18 cellular contexts compared by ENCODE assay signal in the genomic region with DNA sequence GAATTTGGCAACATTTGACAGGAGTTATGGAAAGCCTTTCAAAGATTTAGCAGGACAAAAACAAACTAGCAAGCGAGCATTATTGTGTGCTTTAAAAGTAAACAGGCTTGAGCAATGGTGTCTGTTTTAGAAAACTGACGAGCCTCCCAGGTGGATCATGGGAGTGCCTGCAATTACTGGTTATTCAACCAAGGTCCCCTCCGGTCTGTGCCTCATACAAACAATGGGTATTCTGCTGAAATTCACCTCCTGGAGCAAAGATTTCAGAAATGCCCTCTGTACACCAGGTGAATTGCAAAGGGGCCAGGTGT. TPM values are rescaled to one million over a fixed set of nuclear protein-coding genes. Genes with fewer than 3 reads are reported as not detected.
DNase-seq lines count a peak whose midpoint lies in the region; ATAC-seq, FAIRE-seq and TF ChIP-seq lines count a peak whose summit lies in the region.
"Had no signal": no experiment of that assay in that cellular context is flagged by ENCODE, and none has a peak within 500 bp of the region (broad histone marks: within the 10 kb centered on the region; RNA-seq: fewer than 3 reads in every experiment).

No MANE protein-coding gene starts in this region.

- POLR2A ChIA-PET in HepG2 (lab: Yijun Ruan, JAX) = no interaction called here
- POLR2A ChIA-PET in HEK293T (lab: Yijun Ruan, JAX) = no interaction called here

- no peak for TF ChIP-seq EP300 in HepG2 (IDR thresholded peaks at IDR 0.05; ENCODE audit: low read depth in 2 of 2, low read length in 2 of 2)
- TF ChIP-seq EP300 in HepG2 (CRISPR knock-in tag; IDR thresholded peaks at IDR 0.05; ENCODE audit: borderline replicate concordance) = no peak
- TF ChIP-seq EP300 in suprapubic skin (IDR thresholded peaks at IDR 0.05) = no peak

- H3K9ac ChIP-seq in HepG2 (ENCODE audit: insufficient read depth, low read depth, low read length) = no peak overlapping the region

- TF ChIP-seq POLR2A in HepG2 (IDR thresholded peaks at IDR 0.05; ENCODE audit: insufficient read depth in 1 of 2, low read depth in 2 of 2, low read length in 2 of 2) (no peak), suprapubic skin (IDR thresholded peaks at IDR 0.05) (no peak)

- H3K79me2 ChIP-seq in HepG2 (ENCODE audit: insufficient read depth, low read length) = no peaks in the 10 kb centered on the region

- DNase-seq in NCI-H748 (lab: John Stamatoyannopoulos, UW; ENCODE audit: unreplicated experiment) (peak; percentile 32), NCI-H748 treated with DMSO at 0.1 percent for 48 hours (lab: John Stamatoyannopoulos, UW) (no peak), HepG2 (ENCODE audit: low spot score) (no peak), suprapubic skin (ENCODE audit: low spot score in 2 of 2) (no peak), HEK293T (ENCODE audit: extremely low spot score) (no peak), hypothalamus (lab: John Stamatoyannopoulos, UW) (no peak), NCI-H1092 (lab: John Stamatoyannopoulos, UW) (no peak)
- DNase-seq: CD8-positive, alpha-beta memory T cell; NCI-H1048; NCI-H146; NCI-H2081; NCI-H526 treated with DMSO at 0.1 percent for 48 hours had no signal

- 3% methylated on average over 2 of the region's 3 CpGs for WGBS in HepG2 (ENCODE audit: low lambda C conversion rate)
- 72% methylated on average over 3 of the region's 3 CpGs for WGBS in suprapubic skin

- peak overlapping the region; percentile 42; the same call in 1 of the 2 replicates for H3K4me2 ChIP-seq in HepG2 (ENCODE audit: low read depth, low read length)

- in situ Hi-C loops in HepG2 (cut with HindIII; ENCODE audit: extremely low pct_ligation_motif_present, low pct_unique_long_range_greater_than_20kb) = no loop called here

- TF ChIP-seq RAD21 in HepG2 (CRISPR knock-in tag; IDR thresholded peaks at IDR 0.05) = no peak

- no peaks in the 10 kb centered on the region for H4K20me1 ChIP-seq in HepG2 (ENCODE audit: insufficient read depth, low read length)

- no peaks in the 10 kb centered on the region for H3K9me3 ChIP-seq in HepG2 (ENCODE audit: low read length)
- no peaks in the 10 kb centered on the region for H3K9me3 ChIP-seq in suprapubic skin

- BruUV-seq in HepG2 (replicated peaks; lab: Mats Ljungman, UMichigan) = no TSS peak

- TF ChIP-seq CTCF in VCaP (conservative IDR thresholded peaks at IDR 0.05) (no peak), HepG2 (CRISPR knock-in tag; IDR thresholded peaks at IDR 0.05) (no peak), suprapubic skin (IDR thresholded peaks at IDR 0.05) (no peak)

- H3K27me3 ChIP-seq in HepG2 (ENCODE audit: control insufficient read depth in 1 of 2, insufficient read depth in 2 of 2, low read length in 2 of 2) = peaks cover 5 to 44% of the 10 kb centered on the region in 2 experiments; a peak in 3 of 5 replicates
- H3K27me3 ChIP-seq in suprapubic skin = no peaks in the 10 kb centered on the region

- H3K27ac ChIP-seq in VCaP = peak overlapping the region; percentile 98
- no peak overlapping the region for H3K27ac ChIP-seq in HepG2 (ENCODE audit: extremely low read length, insufficient read depth, low read length)
- peak overlapping the region; percentile 79 for H3K27ac ChIP-seq in suprapubic skin

- ATAC-seq in HepG2 = no peak
- ATAC-seq: HCT116 had no signal

- H2AFZ ChIP-seq in HepG2 (ENCODE audit: low read length) = no peak overlapping the region

- H3K4me1 ChIP-seq in HepG2 (ENCODE audit: insufficient read depth, low read length) (peaks cover 17% of the 10 kb centered on the region), suprapubic skin (peaks cover 49% of the 10 kb centered on the region)

- FAIRE-seq in HepG2 (lab: Jason Lieb, UNC) = no peak

- intact Hi-C loops in HepG2 (cut with micrococcal nuclease; ENCODE audit: unreplicated experiment) = no loop called here

- H3K4me3 ChIP-seq in HepG2 (replicated peaks in 1 of 3; ENCODE audit: insufficient read depth in 1 of 3, low read depth in 2 of 3, low read length in 3 of 3) = no peak overlapping the region; a peak in 1 of 6 replicates
- H3K4me3 ChIP-seq in suprapubic skin = no peak overlapping the region

- CTCF ChIA-PET in HepG2 (lab: Yijun Ruan, JAX; ENCODE audit: low intra/inter-chr PET ratio, low total read pairs) = no interaction called here
- CTCF ChIA-PET in HEK293T (lab: Yijun Ruan, JAX) = no interaction called here

- H3K36me3 ChIP-seq in HepG2 (replicated peaks in 1 of 2; ENCODE audit: control insufficient read depth in 1 of 2, insufficient read depth in 2 of 2, low read length in 2 of 2) (no peaks in the 10 kb centered on the region), suprapubic skin (no peaks in the 10 kb centered on the region)

TF ChIP-seq in HepG2, 621 proteins besides CTCF, POLR2A, EP300 and RAD21 (continues in another document):
- no peak for TF ChIP-seq ZSCAN21 (CRISPR knock-in tag; IDR thresholded peaks at IDR 0.05; ENCODE audit: borderline replicate concordance)
- no peak for TF ChIP-seq ZNF44 (CRISPR knock-in tag; IDR thresholded peaks at IDR 0.05)

TF ChIP-seq in HEK293T, 16 proteins besides CTCF, POLR2A, EP300 and RAD21:
- TF ChIP-seq CTBP1 (IDR thresholded peaks at IDR 0.05; ENCODE audit: borderline replicate concordance) (no peak), FOXM1 (IDR thresholded peaks at IDR 0.05; ENCODE audit: borderline replicate concordance) (no peak), NFRKB (IDR thresholded peaks at IDR 0.05) (no peak), SUZ12 (IDR thresholded peaks at IDR 0.05) (no peak), ZNF384 (IDR thresholded peaks at IDR 0.05) (no peak), ARNT (IDR thresholded peaks at IDR 0.05) (no peak), FOXA1 (IDR thresholded peaks at IDR 0.05) (no peak)

RNA-seq across cellular contexts. Expression of gene RTP5, which starts 22.4 kb away (rescaled TPM):
- total RNA-seq in HepG2 (2016; rRNA removed; fragmentation: Illumina TruSeq; extraction: Trizol) (not detected in 2 replicates), suprapubic skin (not detected)
- not detected in 2 replicates for total RNA-seq in HepG2 (2016; cell fraction: cytosol; rRNA removed; fragmentation: Illumina TruSeq; extraction: Trizol; ENCODE audit: low read depth)
- not detected in 2 replicates for total RNA-seq in HepG2 (2016; cell fraction: insoluble cytoplasmic fraction; rRNA removed; fragmentation: Illumina TruSeq; extraction: Trizol)
- total RNA-seq in HepG2 (2016; cell fraction: membrane; rRNA removed; fragmentation: Illumina TruSeq; extraction: Trizol) = not detected in 2 replicates
- total RNA-seq in HepG2 (2016; cell fraction: nucleus; rRNA removed; fragmentation: Illumina TruSeq; extraction: Trizol) = not detected in 2 replicates
- not detected in 2 replicates for polyA plus RNA-seq in HepG2 (2011; rRNA removed)
- polyA plus RNA-seq in HepG2 (2011; cell fraction: cytosol; rRNA removed) = not detected in 2 replicates
- not detected in 2 replicates for polyA plus RNA-seq in HepG2 (2011; cell fraction: nucleus; rRNA removed)
- not detected in 2 replicates for polyA plus RNA-seq in HepG2 (2012)
- polyA plus RNA-seq in HepG2 (2016; cell fraction: cytosol; fragmentation: Illumina TruSeq; extraction: Trizol; ENCODE audit: low read depth) = not detected in 2 replicates
- polyA plus RNA-seq in HepG2 (2016; cell fraction: insoluble cytoplasmic fraction; fragmentation: Illumina TruSeq; extraction: Trizol; ENCODE audit: low read depth) = not detected in 2 replicates
- polyA plus RNA-seq in HepG2 (2016; cell fraction: membrane; fragmentation: Illumina TruSeq; extraction: Trizol; ENCODE audit: low read depth) = not detected in 2 replicates
- not detected in 2 replicates for polyA plus RNA-seq in HepG2 (2016; cell fraction: nucleus; fragmentation: Illumina TruSeq; extraction: Trizol; ENCODE audit: insufficient read depth, low read depth)
- polyA minus RNA-seq in HepG2 (2011; rRNA and poly(A)+ RNA removed; ENCODE audit: low replicate concordance) = not detected in 2 replicates
- polyA minus RNA-seq in HepG2 (2011; cell fraction: cytosol; rRNA and poly(A)+ RNA removed) = not detected in 2 replicates
- polyA minus RNA-seq in HepG2 (2011; cell fraction: nucleus; rRNA and poly(A)+ RNA removed) = not detected in 2 replicates
- total RNA-seq: A172, G401, SK-MEL-5 had no signal
- polyA plus RNA-seq: BJ had no signal

RNA-seq across cellular contexts. Expression of gene PDCD1, which starts 33.2 kb away (rescaled TPM):
- not detected in 2 replicates for total RNA-seq in HepG2 (2016; rRNA removed; fragmentation: Illumina TruSeq; extraction: Trizol)
- total RNA-seq in HepG2 (2016; cell fraction: cytosol; rRNA removed; fragmentation: Illumina TruSeq; extraction: Trizol; ENCODE audit: low read depth) = not detected in 2 replicates
- total RNA-seq in HepG2 (2016; cell fraction: insoluble cytoplasmic fraction; rRNA removed; fragmentation: Illumina TruSeq; extraction: Trizol) = 0.11 TPM in 1 of 2 replicates, not detected in the other
- 0.09 TPM in 1 of 2 replicates, not detected in the other for total RNA-seq in HepG2 (2016; cell fraction: membrane; rRNA removed; fragmentation: Illumina TruSeq; extraction: Trizol)
- 0.59 TPM in 1 of 2 replicates, not detected in the other for total RNA-seq in HepG2 (2016; cell fraction: nucleus; rRNA removed; fragmentation: Illumina TruSeq; extraction: Trizol)
- polyA plus RNA-seq in HepG2 (2011; rRNA removed) = 0.04 and 0.31 TPM in 2 replicates
- polyA plus RNA-seq in HepG2 (2011; cell fraction: cytosol; rRNA removed) = 0.15 and 0.24 TPM in 2 replicates
- 0.18 and 0.19 TPM in 2 replicates for polyA plus RNA-seq in HepG2 (2011; cell fraction: nucleus; rRNA removed)
- polyA plus RNA-seq in HepG2 (2012) = not detected in 2 replicates
- 0.41 TPM in 1 of 2 replicates, not detected in the other for polyA plus RNA-seq in HepG2 (2016; cell fraction: cytosol; fragmentation: Illumina TruSeq; extraction: Trizol; ENCODE audit: low read depth)
- not detected in 2 replicates for polyA plus RNA-seq in HepG2 (2016; cell fraction: insoluble cytoplasmic fraction; fragmentation: Illumina TruSeq; extraction: Trizol; ENCODE audit: low read depth)
- not detected in 2 replicates for polyA plus RNA-seq in HepG2 (2016; cell fraction: membrane; fragmentation: Illumina TruSeq; extraction: Trizol; ENCODE audit: low read depth)
- polyA plus RNA-seq in HepG2 (2016; cell fraction: nucleus; fragmentation: Illumina TruSeq; extraction: Trizol; ENCODE audit: insufficient read depth, low read depth) = not detected in 2 replicates
- 0.70 TPM in 1 of 2 replicates, not detected in the other for polyA minus RNA-seq in HepG2 (2011; rRNA and poly(A)+ RNA removed; ENCODE audit: low replicate concordance)
- polyA minus RNA-seq in HepG2 (2011; cell fraction: cytosol; rRNA and poly(A)+ RNA removed) = not detected in 2 replicates
- polyA minus RNA-seq in HepG2 (2011; cell fraction: nucleus; rRNA and poly(A)+ RNA removed) = not detected in 2 replicates
- not detected for total RNA-seq in suprapubic skin
- total RNA-seq: A172, G401, SK-MEL-5 had no signal
- polyA plus RNA-seq: BJ had no signal
